1 cellular context compared by ENCODE assay signal in genomic region chr19:9584073-9584833, GRCh38.
TF ChIP-seq lines count a peak whose summit lies in the region.

TSS of gene ZNF121 (minus strand) at chr19:9584504. CDS start at chr19:9568097, 16,407 bp downstream.

TF ChIP-seq in HepG2, 621 proteins besides CTCF, POLR2A, EP300 and RAD21 (continued from another document and continues in another):
- TF ChIP-seq AFF4 (CRISPR knock-in tag; IDR thresholded peaks at IDR 0.05) (no peak), CEBPG (CRISPR knock-in tag; IDR thresholded peaks at IDR 0.05) (0 out of 2 replicates have a peak, but pooled peaks have one; percentile 17), NFYC (CRISPR knock-in tag; IDR thresholded peaks at IDR 0.05) (no peak), ZNF891 (CRISPR knock-in tag; IDR thresholded peaks at IDR 0.05) (peak; percentile 99), RELA (CRISPR knock-in tag; IDR thresholded peaks at IDR 0.05) (no peak), GATA4 (IDR thresholded peaks at IDR 0.05; ENCODE audit: borderline replicate concordance, low read depth) (no peak), HOMEZ (CRISPR knock-in tag; IDR thresholded peaks at IDR 0.05; ENCODE audit: low read depth) (no peak), ZNF484 (CRISPR knock-in tag; IDR thresholded peaks at IDR 0.05; ENCODE audit: borderline replicate concordance, low read depth) (no peak), ZNF337 (CRISPR knock-in tag; IDR thresholded peaks at IDR 0.05; ENCODE audit: borderline replicate concordance, low read depth) (no peak), REL (CRISPR knock-in tag; conservative IDR thresholded peaks at IDR 0.05) (no peak), FOXK2 (IDR thresholded peaks at IDR 0.05) (no peak), SALL2 (CRISPR knock-in tag; IDR thresholded peaks at IDR 0.05) (peak; percentile 96), GPN1 (CRISPR knock-in tag; IDR thresholded peaks at IDR 0.05; ENCODE audit: borderline replicate concordance) (no peak), ELF4 (CRISPR knock-in tag; IDR thresholded peaks at IDR 0.05; ENCODE audit: borderline replicate concordance) (peak; percentile 86; the same call in 1 of the 2 replicates), ZGPAT (CRISPR knock-in tag; IDR thresholded peaks at IDR 0.05) (peak; percentile 74; the same call in 1 of the 2 replicates), POLR2AphosphoS5 (IDR thresholded peaks at IDR 0.05; ENCODE audit: low read depth, low read length) (peak; percentile 97), GLI4 (CRISPR knock-in tag; IDR thresholded peaks at IDR 0.05; ENCODE audit: borderline replicate concordance) (no peak; the same call in 1 of the 2 replicates), SRY (CRISPR knock-in tag; IDR thresholded peaks at IDR 0.05) (peak; percentile 98), ZBTB33 (CRISPR knock-in tag; IDR thresholded peaks at IDR 0.05) (no peak), CEBPB (IDR thresholded peaks at IDR 0.05; ENCODE audit: borderline replicate concordance, low read depth, low read length) (no peak), NFE2L2 (IDR thresholded peaks at IDR 0.05; ENCODE audit: low read length) (no peak), ZHX2 (IDR thresholded peaks at IDR 0.05; ENCODE audit: low read depth) (peak; percentile 82), ZHX2 (CRISPR knock-in tag; IDR thresholded peaks at IDR 0.05; ENCODE audit: borderline replicate concordance) (peak; percentile 81), ZNF326 (CRISPR knock-in tag; IDR thresholded peaks at IDR 0.05; ENCODE audit: borderline replicate concordance) (no peak), FOXA3 (CRISPR knock-in tag; IDR thresholded peaks at IDR 0.05) (0 out of 2 replicates have a peak, but pooled peaks have one; percentile 19), MEIS2 (CRISPR knock-in tag; IDR thresholded peaks at IDR 0.05) (peak; percentile 79; the same call in 1 of the 2 replicates), DMAP1 (CRISPR knock-in tag; IDR thresholded peaks at IDR 0.05) (peak; percentile 97), ESRRA (CRISPR knock-in tag; IDR thresholded peaks at IDR 0.05; ENCODE audit: low read depth) (peak; percentile 42; the same call in 1 of the 2 replicates), AKAP8 (CRISPR knock-in tag; IDR thresholded peaks at IDR 0.05) (no peak), NR2F1 (CRISPR knock-in tag; IDR thresholded peaks at IDR 0.05) (no peak), KMT2B (CRISPR knock-in tag; IDR thresholded peaks at IDR 0.05) (peak; percentile 74; the same call in 1 of the 2 replicates), PCBP1 (IDR thresholded peaks at IDR 0.05; ENCODE audit: borderline replicate concordance, low read depth, low read length) (no peak), NAIF1 (CRISPR knock-in tag; IDR thresholded peaks at IDR 0.05; ENCODE audit: borderline replicate concordance) (no peak), CENPBD1 (CRISPR knock-in tag; IDR thresholded peaks at IDR 0.05; ENCODE audit: borderline replicate concordance, low read depth) (peak; percentile 26; the same call in 1 of the 2 replicates), ZNF143 (CRISPR knock-in tag; IDR thresholded peaks at IDR 0.05) (no peak), CCAR2 (optimal IDR thresholded peaks at IDR 0.05; ENCODE audit: low read depth, low read length) (no peak), ARNT (IDR thresholded peaks at IDR 0.05) (no peak), MYPOP (CRISPR knock-in tag; IDR thresholded peaks at IDR 0.05) (peak; percentile 59; the same call in 1 of the 2 replicates), MAFF (IDR thresholded peaks at IDR 0.05; ENCODE audit: low read depth, low read length) (no peak), ZNF17 (CRISPR knock-in tag; IDR thresholded peaks at IDR 0.05) (no peak), KDM3A (CRISPR knock-in tag; IDR thresholded peaks at IDR 0.05; ENCODE audit: low read depth) (no peak), PBX3 (CRISPR knock-in tag; IDR thresholded peaks at IDR 0.05; ENCODE audit: borderline replicate concordance) (peak; percentile 85), FOXA1 (IDR thresholded peaks at IDR 0.05) (no peak), FOXA1 (CRISPR knock-in tag; IDR thresholded peaks at IDR 0.05) (no peak), RARG (CRISPR knock-in tag; IDR thresholded peaks at IDR 0.05; ENCODE audit: low read depth) (no peak)
